Comparison of ENCODE assay signal across 27 cellular contexts in the genomic region with DNA sequence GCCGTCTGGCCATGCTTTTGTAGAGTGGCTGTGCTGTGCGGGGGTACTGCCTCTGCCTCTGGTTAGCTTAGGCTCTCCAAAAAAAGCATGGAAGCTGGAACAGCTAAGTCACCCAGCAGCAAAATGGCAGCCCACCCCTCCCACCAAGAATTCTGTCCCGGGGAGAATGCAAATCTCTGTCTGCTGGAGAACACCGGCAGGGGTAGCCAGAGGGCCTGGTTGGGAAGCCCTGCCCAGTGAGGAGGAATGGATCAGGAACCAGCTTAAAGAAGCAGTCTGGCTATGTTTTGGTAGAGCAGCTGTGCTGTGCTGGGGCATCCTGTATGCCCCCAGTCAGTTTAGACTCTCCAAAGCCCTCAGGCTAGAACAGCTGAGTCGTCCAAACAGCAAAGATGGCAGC. TPM values are rescaled to one million over a fixed set of nuclear protein-coding genes. Genes with fewer than 3 reads are reported as not detected.
"Had no signal": no experiment of that assay in that cellular context is flagged by ENCODE, and none has a peak within 500 bp of the region (broad histone marks: within the 10 kb centered on the region; RNA-seq: fewer than 3 reads in every experiment).

No MANE protein-coding gene starts in this region.

- ATAC-seq: activated CD4-positive, CD25-positive, alpha-beta regulatory T cell treated with anti-CD3 and anti-CD28 coated beads, Interleukin-2, amount 50 U/mL, for 24 hours; activated naive CD8-positive, alpha-beta T cell treated with anti-CD3 and anti-CD28 coated beads, Interleukin-2, amount 50 U/mL, for 24 hours; gastroesophageal sphincter; left lung; lower lobe of right lung; natural killer cell; right cardiac atrium had no signal

- H3K27ac ChIP-seq: breast epithelium, colonic mucosa, gastroesophageal sphincter, left lung, lower lobe of right lung, spleen, tibial nerve, VCaP had no signal

- H3K4me1 ChIP-seq: breast epithelium, colonic mucosa, gastroesophageal sphincter, left lung, lower lobe of right lung, spleen, tibial nerve had no signal

- H3K36me3 ChIP-seq: breast epithelium, colonic mucosa, gastroesophageal sphincter, left lung, lower lobe of right lung, spleen, tibial nerve had no signal

- H3K4me3 ChIP-seq: breast epithelium, colonic mucosa, gastroesophageal sphincter, left lung, lower lobe of right lung, spleen, tibial nerve had no signal

- DNase-seq: activated CD4-positive, alpha-beta T cell treated with anti-CD3 and anti-CD28 coated beads for 48 hours; activated CD4-positive, alpha-beta T cell treated with anti-CD3 and anti-CD28 coated beads, Interleukin-2, amount 50 U/mL, for 48 hours; activated CD8-positive, alpha-beta memory T cell treated with anti-CD3 and anti-CD28 coated beads, Interleukin-2, amount 50 U/mL, for 4 hours; activated gamma-delta T cell; activated naive CD4-positive, alpha-beta T cell treated with anti-CD3 and anti-CD28 coated beads, Interleukin-2, amount 50 U/mL, for 16 hours; activated naive CD8-positive, alpha-beta T cell treated with anti-CD3 and anti-CD28 coated beads, Interleukin-2, amount 50 U/mL, for 24 hours; activated T-cell treated with anti-CD3 and anti-CD28 coated beads, Interleukin-2, amount 50 U/mL, for 24 hours; amygdala; colonic mucosa; effector memory CD4-positive, alpha-beta T cell; erythroblast; hippocampal formation; left lung; lower lobe of right lung; mesenchymal stem cell; natural killer cell; posterior cingulate gyrus; right cardiac atrium; spleen; stimulated activated naive CD4-positive, alpha-beta T cell; T-helper 9 cell had no signal

- H3K27me3 ChIP-seq: breast epithelium, colonic mucosa, gastroesophageal sphincter, left lung, spleen, tibial nerve had no signal

- H3K9me3 ChIP-seq: colonic mucosa had no signal

RNA-seq across cellular contexts. Expression of a gene that starts 56.2 kb away (rescaled TPM):
- total RNA-seq: activated CD8-positive, alpha-beta memory T cell treated with anti-CD3 and anti-CD28 coated beads for 36 hours had no signal
